Comparison of ENCODE assay signal across 8 cellular contexts in genomic region chr19:12733369-12733896, GRCh38. TPM values are rescaled to one million over a fixed set of nuclear protein-coding genes. Genes with fewer than 3 reads are reported as not detected.
A peak's percentile ranks its signal among the peaks of the same experiment; 100 is the strongest.
DNase-seq lines count a peak whose midpoint lies in the region; ATAC-seq and TF ChIP-seq lines count a peak whose summit lies in the region.

No MANE protein-coding gene starts in this region.

- no peaks in the 10 kb centered on the region for H3K27me3 ChIP-seq in cardiac muscle cell
- H3K27me3 ChIP-seq in iPS-20b (ENCODE audit: insufficient read depth, low read length), result no peaks in the 10 kb centered on the region

- H3K4me1 Mint-ChIP-seq in activated naive CD4-positive, alpha-beta T cell treated with anti-CD3 and anti-CD28 coated beads, Interleukin-2, amount 50 U/mL, for 24 hours, result peaks cover 42% of the 10 kb centered on the region

- H3K36me3 ChIP-seq in cardiac muscle cell, result peaks cover 9% of the 10 kb centered on the region
- H3K36me3 ChIP-seq in iPS-20b (ENCODE audit: insufficient read depth, low read depth, low read length), result peaks cover 39% of the 10 kb centered on the region

- H3K4me3 ChIP-seq in cardiac muscle cell, result peak overlapping the region; percentile 85
- peak overlapping the region; percentile 89 for H3K4me3 ChIP-seq in iPS-20b (ENCODE audit: low read length)

- peaks cover 10% of the 10 kb centered on the region for H3K36me3 Mint-ChIP-seq in activated naive CD4-positive, alpha-beta T cell treated with anti-CD3 and anti-CD28 coated beads, Interleukin-2, amount 50 U/mL, for 24 hours

- peak overlapping the region; percentile 87 for H3K27ac ChIP-seq in cardiac muscle cell
- peak overlapping the region; percentile 49 for H3K27ac ChIP-seq in iPS-20b (ENCODE audit: low read length)

- peak overlapping the region; percentile 92 for H3K4me3 Mint-ChIP-seq in activated naive CD4-positive, alpha-beta T cell treated with anti-CD3 and anti-CD28 coated beads, Interleukin-2, amount 50 U/mL, for 24 hours

- peak in 1 of 2 donors; percentile 55 for DNase-seq in cardiac muscle cell (ENCODE audit: low read depth in 1 of 2, low spot score in 1 of 2)
- DNase-seq in left cardiac atrium, result no peak
- peak; percentile 56 for DNase-seq in NOMO-1 treated with DMSO at 0.1 percent for 48 hours (lab: John Stamatoyannopoulos, UW; ENCODE audit: unreplicated experiment)
- peak; percentile 41 for DNase-seq in stimulated activated CD4-positive, alpha-beta T cell treated with anti-CD3 and anti-CD28 coated beads, Interleukin-2, amount 100 ng/mL, for 4 hours (ENCODE audit: low read depth)
- DNase-seq in DMS153 (lab: John Stamatoyannopoulos, UW), result no peak

- H3K9me3 ChIP-seq in cardiac muscle cell (ENCODE audit: low read depth) (no peaks in the 10 kb centered on the region), iPS-20b (ENCODE audit: insufficient read depth, low read depth, low read length) (no peaks in the 10 kb centered on the region)

- H3K4me1 ChIP-seq in cardiac muscle cell (ENCODE audit: low read depth) (peaks cover 6% of the 10 kb centered on the region), iPS-20b (ENCODE audit: insufficient read depth, low read length) (no peaks in the 10 kb centered on the region; the same call in 1 of the 2 replicates)

- intact Hi-C loops in left cardiac atrium (cut with DNase I), result no loop called here

- TF ChIP-seq CTCF in cardiac muscle cell (IDR thresholded peaks at IDR 0.05; ENCODE audit: low read depth, low read length), result peak; percentile 37

- ATAC-seq in left cardiac atrium (no peak), HG03280 (IDR thresholded peaks at IDR 0.05; ENCODE audit: unreplicated experiment) (no peak)

- H3K9ac ChIP-seq in iPS-20b (ENCODE audit: low read depth, low read length), result peak overlapping the region; percentile 89

- H3K27me3 Mint-ChIP-seq in activated naive CD4-positive, alpha-beta T cell treated with anti-CD3 and anti-CD28 coated beads, Interleukin-2, amount 50 U/mL, for 24 hours, result no peaks in the 10 kb centered on the region

- peak overlapping the region; percentile 93 for H3K27ac Mint-ChIP-seq in activated naive CD4-positive, alpha-beta T cell treated with anti-CD3 and anti-CD28 coated beads, Interleukin-2, amount 50 U/mL, for 24 hours

- H3K9me3 Mint-ChIP-seq in activated naive CD4-positive, alpha-beta T cell treated with anti-CD3 and anti-CD28 coated beads, Interleukin-2, amount 50 U/mL, for 24 hours, result no peaks in the 10 kb centered on the region

RNA-seq across cellular contexts. Expression of gene TRIR, which starts 1.1 kb away (rescaled TPM):
- total RNA-seq in cardiac muscle cell (307 and 371 TPM in 2 replicates), left cardiac atrium (100 to 1,000 TPM; 112 to 122 TPM)
- polyA plus RNA-seq in cardiac muscle cell, result 175 and 218 TPM in 2 replicates

RNA-seq across cellular contexts. Expression of gene GET3, which starts 3.9 kb away (rescaled TPM):
- 44.8 and 73.6 TPM in 2 replicates for total RNA-seq in cardiac muscle cell
- 88.3 and 103 TPM in 2 replicates for polyA plus RNA-seq in cardiac muscle cell
- total RNA-seq in left cardiac atrium, result 10 to 100 TPM; 51.2 to 52.5 TPM

RNA-seq across cellular contexts. Expression of gene TNPO2, which starts 9.7 kb away (rescaled TPM):
- 43.4 and 68.6 TPM in 2 replicates for total RNA-seq in cardiac muscle cell
- 20.1 and 20.5 TPM in 2 replicates for polyA plus RNA-seq in cardiac muscle cell
- 10 to 100 TPM; 33.8 to 53.6 TPM for total RNA-seq in left cardiac atrium

RNA-seq across cellular contexts. Expression of gene BEST2, which starts 18.2 kb away (rescaled TPM):
- total RNA-seq in cardiac muscle cell, result not detected in 2 replicates
- not detected in 2 replicates for polyA plus RNA-seq in cardiac muscle cell
- not detected for total RNA-seq in left cardiac atrium

RNA-seq across cellular contexts. Expression of gene FBXW9, which starts 37.0 kb away (rescaled TPM):
- total RNA-seq in cardiac muscle cell, result 17.2 and 32.7 TPM in 2 replicates
- polyA plus RNA-seq in cardiac muscle cell, result 25.6 and 29.6 TPM in 2 replicates
- 1 to 10 TPM; 1.4 to 2.3 TPM for total RNA-seq in left cardiac atrium

Comparison
In these comparisons a context has a peak if more than half of its experiments do, and no peak if none do; other contexts are left out.
1. DNase-seq: peak in NOMO-1 treated with DMSO at 0.1 percent for 48 hours (single experiment) and stimulated activated CD4-positive, alpha-beta T cell treated with anti-CD3 and anti-CD28 coated beads, Interleukin-2, amount 100 ng/mL, for 4 hours (single experiment); none in left cardiac atrium (single experiment) and DMS153 (single experiment).